In the genomic region with DNA sequence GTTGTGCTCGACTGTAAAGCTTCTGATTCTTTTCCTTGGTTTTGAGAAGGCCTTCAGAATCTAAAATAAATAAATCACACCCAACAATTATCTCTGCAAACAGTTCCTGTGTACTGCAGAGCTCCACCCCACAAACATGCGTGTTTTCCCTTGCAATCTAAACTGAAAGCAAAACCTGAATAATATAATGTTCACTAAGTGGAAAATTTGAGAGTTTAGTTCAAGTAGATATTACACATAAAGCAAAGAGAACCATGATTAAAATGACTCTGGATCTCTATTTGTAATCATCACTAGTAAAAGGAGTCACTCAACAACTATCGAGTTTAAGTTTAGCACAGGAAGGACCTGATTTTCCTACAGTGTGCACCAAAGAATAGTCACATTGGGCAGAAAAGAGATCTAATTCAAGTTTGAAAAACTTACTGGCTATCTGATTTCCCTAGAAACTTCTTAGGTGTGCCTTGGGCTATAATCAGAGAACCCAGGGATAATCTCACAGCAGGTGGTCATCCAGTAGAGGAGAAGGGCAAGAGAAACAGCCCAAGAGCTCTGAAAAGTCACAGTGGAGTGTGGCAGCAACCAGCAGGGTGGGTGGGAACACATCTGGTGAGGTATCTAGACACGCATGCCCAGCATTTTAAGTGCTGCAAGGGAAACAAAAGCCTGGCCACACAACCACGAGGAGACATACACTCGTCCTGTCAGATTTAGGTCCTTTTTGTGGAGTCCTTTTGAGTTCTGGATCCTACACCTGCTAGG, we compare ENCODE assay signal across 16 cellular contexts. TPM values are rescaled to one million over a fixed set of nuclear protein-coding genes. Genes with fewer than 3 reads are reported as not detected.
DNase-seq lines count a peak whose midpoint lies in the region; ATAC-seq and TF ChIP-seq lines count a peak whose summit lies in the region.
"Had no signal": no experiment of that assay in that cellular context is flagged by ENCODE, and none has a peak within 500 bp of the region (broad histone marks: within the 10 kb centered on the region; RNA-seq: fewer than 3 reads in every experiment).

No MANE protein-coding gene starts in this region.

- H3K4me1 Mint-ChIP-seq in stimulated activated naive B cell treated with anti-CD40 and anti-IgM and Interleukin-4, amounts not matched to agents 10 μg/mL and 1 μg/mL and 100 μg/mL, for 72 hours = peaks cover 0 to 5% of the 10 kb centered on the region in 2 donors

- H3K79me2 ChIP-seq in PC-9 (ENCODE audit: low read depth) = no peaks in the 10 kb centered on the region

- H3K27me3 ChIP-seq in PC-9 (ENCODE audit: insufficient read depth, low read depth) = no peaks in the 10 kb centered on the region
- H3K27me3 ChIP-seq in gastrocnemius medialis = no peaks in the 10 kb centered on the region
- H3K27me3 ChIP-seq: breast epithelium had no signal

- no peak overlapping the region for H3K27ac Mint-ChIP-seq in stimulated activated naive B cell treated with anti-CD40 and anti-IgM and Interleukin-4, amounts not matched to agents 10 μg/mL and 1 μg/mL and 100 μg/mL, for 72 hours

- TF ChIP-seq POLR2A in gastrocnemius medialis (IDR thresholded peaks at IDR 0.05) = no peak

- BruUV-seq in PC-9 (replicated peaks; lab: Mats Ljungman, UMichigan) = no TSS peak

- H3K27ac ChIP-seq in PC-9 (peak overlapping the region; percentile 70), gastrocnemius medialis (peak overlapping the region; percentile 83 to 90 (median 88))
- H3K27ac ChIP-seq: breast epithelium had no signal

- no peaks in the 10 kb centered on the region for H3K9me2 ChIP-seq in PC-9 (ENCODE audit: insufficient read depth)

- DNase-seq in ELF-1 (ENCODE audit: low read depth, low spot score) (peak; percentile 12), PC-9 (no peak), gastrocnemius medialis (no peak), SKM-1 (lab: John Stamatoyannopoulos, UW; ENCODE audit: unreplicated experiment) (no peak), activated gamma-delta T cell (lab: John Stamatoyannopoulos, UW) (no peak)
- peak; percentile 4 for DNase-seq in central memory CD4-positive, alpha-beta T cell
- no peak for DNase-seq in stimulated activated naive B cell treated with anti-CD40 and anti-IgM and Interleukin-4, amounts not matched to agents 10 μg/mL and 1 μg/mL and 100 μg/mL, for 72 hours
- DNase-seq: kidney glomerular epithelial cell, MM.1S had no signal

- no peaks in the 10 kb centered on the region for H3K9me3 ChIP-seq in PC-9 (ENCODE audit: insufficient read depth, low read depth)
- H3K9me3 ChIP-seq in gastrocnemius medialis = no peaks in the 10 kb centered on the region
- H3K9me3 ChIP-seq: breast epithelium had no signal

- TF ChIP-seq CTCF in PC-9 (conservative IDR thresholded peaks at IDR 0.05) (no peak), gastrocnemius medialis (IDR thresholded peaks at IDR 0.05 in 4 of 5, conservative IDR thresholded peaks at IDR 0.05 in 1 of 5) (no peak)

- CTCF ChIA-PET in PC-9 (lab: Charles Lee) = interaction anchor here (0.5 kb wide), 1 partner anchor 11 kb away, joined by 6 read pairs; no protein-coding TSS in a partner anchor

- H3K4me3 ChIP-seq in PC-9 (no peak overlapping the region), gastrocnemius medialis (no peak overlapping the region)
- H3K4me3 ChIP-seq: breast epithelium had no signal

- H3K36me3 ChIP-seq in PC-9 (ENCODE audit: low read depth) (peaks cover 12% of the 10 kb centered on the region; the same call in 1 of the 2 replicates), gastrocnemius medialis (peaks cover 0 to 26% of the 10 kb centered on the region in 2 donors)
- H3K36me3 ChIP-seq: breast epithelium had no signal

- H3K4me1 ChIP-seq in PC-9 (replicated peaks; ENCODE audit: insufficient read depth) = 0 out of 2 replicates have a peak, but pooled peaks cover 9% of the 10 kb centered on the region
- peaks cover 35 to 42% of the 10 kb centered on the region in 2 donors for H3K4me1 ChIP-seq in gastrocnemius medialis
- H3K4me1 ChIP-seq: breast epithelium had no signal

- H2AFZ ChIP-seq in PC-9 = no peak overlapping the region

- in situ Hi-C loops in gastrocnemius medialis (cut with MboI; ENCODE audit: low sequenced_read_pairs in 4 of 4) = no loop called here

- H3K4me2 ChIP-seq in PC-9 = peak overlapping the region; percentile 23; the same call in 1 of the 2 replicates

- H3K4me3 Mint-ChIP-seq in stimulated activated naive B cell treated with anti-CD40 and anti-IgM and Interleukin-4, amounts not matched to agents 10 μg/mL and 1 μg/mL and 100 μg/mL, for 72 hours = no peak overlapping the region

- intact Hi-C loops in PC-9 (cut with micrococcal nuclease; ENCODE audit: unreplicated experiment) (no loop called here), gastrocnemius medialis (cut with DNase I; ENCODE audit: low total_unique reads) (no loop called here)

- H3K36me3 Mint-ChIP-seq in stimulated activated naive B cell treated with anti-CD40 and anti-IgM and Interleukin-4, amounts not matched to agents 10 μg/mL and 1 μg/mL and 100 μg/mL, for 72 hours = peaks cover 37% of the 10 kb centered on the region in 2 donors

- H3K9me3 Mint-ChIP-seq in stimulated activated naive B cell treated with anti-CD40 and anti-IgM and Interleukin-4, amounts not matched to agents 10 μg/mL and 1 μg/mL and 100 μg/mL, for 72 hours = no peaks in the 10 kb centered on the region

- 0 out of 2 replicates have a peak, but pooled peaks cover 4% of the 10 kb centered on the region for H4K20me1 ChIP-seq in PC-9 (ENCODE audit: insufficient read depth)

- peaks cover 14% of the 10 kb centered on the region; the same call in 1 of the 2 replicates for H3F3A ChIP-seq in PC-9 (ENCODE audit: insufficient read depth, low read depth)

- POLR2A ChIA-PET in PC-9 (lab: Charles Lee; ENCODE audit: unreplicated experiment) = interaction anchor here (0.5 to 0.8 kb wide), 3 partner anchors 17 to 334 kb away, joined by 3 to 6 read pairs (median 6); no protein-coding TSS in a partner anchor

- ATAC-seq in gastrocnemius medialis = no peak
- ATAC-seq in stimulated activated naive B cell treated with anti-CD40 and anti-IgM and Interleukin-4, amounts not matched to agents 10 μg/mL and 1 μg/mL and 100 μg/mL, for 72 hours (replicated peaks) = no peak
- no peak for ATAC-seq in GM18511 (IDR thresholded peaks at IDR 0.05; ENCODE audit: unreplicated experiment)

- no peaks in the 10 kb centered on the region for H3K27me3 Mint-ChIP-seq in stimulated activated naive B cell treated with anti-CD40 and anti-IgM and Interleukin-4, amounts not matched to agents 10 μg/mL and 1 μg/mL and 100 μg/mL, for 72 hours

RNA-seq across cellular contexts. Expression of a gene that starts 25.4 kb away (rescaled TPM):
- total RNA-seq in PC-9 (2021) (13.6 and 14.6 TPM in 2 replicates), gastrocnemius medialis (10 to 100 TPM; 12.6 to 20.0 (median 15.6) TPM)

RNA-seq across cellular contexts. Expression of a gene that starts 54.2 kb away (rescaled TPM):
- total RNA-seq in PC-9 (2021) (not detected in 2 replicates), gastrocnemius medialis (not detected)
- total RNA-seq: activated CD8-positive, alpha-beta memory T cell treated with anti-CD3 and anti-CD28 coated beads for 36 hours; breast epithelium; fibroblast of lung; NCI-H460; osteoblast; urinary bladder had no signal

Comparison
In these comparisons a context has a peak if more than half of its experiments do, and no peak if none do; other contexts are left out.
1. DNase-seq: peak in ELF-1 (single experiment) and central memory CD4-positive, alpha-beta T cell (single experiment); none in PC-9 (0 of 2), gastrocnemius medialis (0 of 2), stimulated activated naive B cell treated with anti-CD40 and anti-IgM and Interleukin-4, amounts not matched to agents 10 μg/mL and 1 μg/mL and 100 μg/mL, for 72 hours (single experiment), SKM-1 (single experiment) and activated gamma-delta T cell (single experiment).